In genomic region chr9:129412814-129413536, GRCh38 we compare ENCODE assay signal across 8 cellular contexts.
DNase-seq lines count a peak whose midpoint lies in the region; ATAC-seq, FAIRE-seq and TF ChIP-seq lines count a peak whose summit lies in the region.

No MANE protein-coding gene starts in this region.

- peak overlapping the region; percentile 45 for H2AFZ ChIP-seq in astrocyte (ENCODE audit: low read depth, low read length)

- H3K36me3 ChIP-seq in astrocyte (ENCODE audit: insufficient read depth, low read length): no peaks in the 10 kb centered on the region

- peak overlapping the region; percentile 83 for H3K4me2 ChIP-seq in astrocyte (ENCODE audit: low read length)

- peak; percentile 19 for ATAC-seq in GM19438 (IDR thresholded peaks at IDR 0.05; ENCODE audit: low read depth, unreplicated experiment)
- peak; percentile 13 for ATAC-seq in HG03558 (IDR thresholded peaks at IDR 0.05; ENCODE audit: extremely low read depth, unreplicated experiment)

- peak; percentile 45 for FAIRE-seq in astrocyte (lab: Jason Lieb, UNC)

- peaks cover 3% of the 10 kb centered on the region for H3K9me3 ChIP-seq in astrocyte (ENCODE audit: insufficient read depth, low read depth, low read length)

- peak overlapping the region; percentile 94 for H3K9ac ChIP-seq in astrocyte (ENCODE audit: low read length)

- H3K27ac Mint-ChIP-seq in astrocyte (ENCODE audit: unreplicated experiment): peak overlapping the region; percentile 96

- peak overlapping the region; percentile 77 for H3K4me3 Mint-ChIP-seq in astrocyte (ENCODE audit: unreplicated experiment)

- TF ChIP-seq CTCF in C4-2B (conservative IDR thresholded peaks at IDR 0.05): no peak
- no peak for TF ChIP-seq CTCF in astrocyte (IDR thresholded peaks at IDR 0.05; ENCODE audit: insufficient read depth, low read depth, low read length)

- H3K9me3 Mint-ChIP-seq in astrocyte (ENCODE audit: unreplicated experiment): no peaks in the 10 kb centered on the region

- no peaks in the 10 kb centered on the region for H3K36me3 Mint-ChIP-seq in astrocyte (ENCODE audit: low read depth, unreplicated experiment)

- H3K79me2 ChIP-seq in astrocyte (ENCODE audit: insufficient read depth, low read length): no peaks in the 10 kb centered on the region

- H3K4me1 ChIP-seq in astrocyte (ENCODE audit: insufficient read depth, low read length): peaks cover 19% of the 10 kb centered on the region

- H3K27me3 ChIP-seq in astrocyte (ENCODE audit: insufficient read depth, low read length): no peaks in the 10 kb centered on the region

- H4K20me1 ChIP-seq in astrocyte (ENCODE audit: insufficient read depth, low read length): no peaks in the 10 kb centered on the region

- H3K27ac ChIP-seq in C4-2B (peak overlapping the region; percentile 92), astrocyte (ENCODE audit: low read depth, low read length) (peak overlapping the region; percentile 97)

- peaks cover 5% of the 10 kb centered on the region for H3K27me3 Mint-ChIP-seq in astrocyte (ENCODE audit: low read depth, unreplicated experiment)

- H3K4me3 ChIP-seq in astrocyte (ENCODE audit: insufficient read depth, low read depth, low read length): no peak overlapping the region

- H3K4me1 Mint-ChIP-seq in astrocyte (ENCODE audit: low read depth, unreplicated experiment): peaks cover 14% of the 10 kb centered on the region

- DNase-seq in SK-N-DZ (ENCODE audit: low spot score): peak; percentile 71
- DNase-seq in astrocyte (ENCODE audit: low read depth): peak; percentile 73
- peak; percentile 42 to 48 for DNase-seq in hippocampal formation (lab: John Stamatoyannopoulos, UW)
- peak; percentile 40 for DNase-seq in pulmonary artery endothelial cell (ENCODE audit: low read depth, low spot score)
- no peak for DNase-seq in GOT3 (lab: John Stamatoyannopoulos, UW)
